8 cellular contexts compared by ENCODE assay signal in genomic region chr11:43359432-43359818, GRCh38. TPM values are rescaled to one million over a fixed set of nuclear protein-coding genes. Genes with fewer than 3 reads are reported as not detected.
A peak's percentile ranks its signal among the peaks of the same experiment; 100 is the strongest.
DNase-seq lines count a peak whose midpoint lies in the region; ATAC-seq and TF ChIP-seq lines count a peak whose summit lies in the region.

No MANE protein-coding gene starts in this region.

- H3K4me3 Mint-ChIP-seq in endodermal cell = peak overlapping the region; percentile 97

- TF ChIP-seq POLR2A in vagina (IDR thresholded peaks at IDR 0.05) = no peak

- TF ChIP-seq CTCF in endodermal cell (conservative IDR thresholded peaks at IDR 0.05) (no peak), mucosa of descending colon (IDR thresholded peaks at IDR 0.05) (no peak), vagina (IDR thresholded peaks at IDR 0.05) (no peak)

- peak overlapping the region; percentile 95 for H3K27ac Mint-ChIP-seq in endodermal cell

- peak overlapping the region; percentile 94 for H3K9ac ChIP-seq in SK-N-MC (ENCODE audit: insufficient read length)
- H3K9ac ChIP-seq in endodermal cell (ENCODE audit: extremely low read depth, low read length, poor library complexity, severe bottlenecking) = peak overlapping the region; percentile 86

- DNase-seq in EL (peak; percentile 38), SK-N-MC (ENCODE audit: low read depth, low spot score) (no peak), endodermal cell (no peak), mucosa of descending colon (peak in 1 of 3 donors; percentile 49), vagina (ENCODE audit: extremely low spot score in 2 of 2) (no peak), ureter (ENCODE audit: low spot score) (no peak)

- peaks cover 12% of the 10 kb centered on the region for H3K36me3 Mint-ChIP-seq in endodermal cell (ENCODE audit: low read depth)

- 0 to 1% methylated on average over 11 to 14 of the region's 14 CpGs for WGBS in endodermal cell (ENCODE audit: insufficient coverage in 1 of 2, insufficient read length in 1 of 2), 2 experiments

- H3K36me3 ChIP-seq in SK-N-MC (ENCODE audit: insufficient read depth, low read length) = peaks cover 11% of the 10 kb centered on the region
- no peaks in the 10 kb centered on the region for H3K36me3 ChIP-seq in endodermal cell (ENCODE audit: control insufficient read depth, insufficient read depth, low read length)
- no peaks in the 10 kb centered on the region for H3K36me3 ChIP-seq in mucosa of descending colon (ENCODE audit: low read depth)
- H3K36me3 ChIP-seq in vagina = no peaks in the 10 kb centered on the region

- ATAC-seq in GM19372 (IDR thresholded peaks at IDR 0.05; ENCODE audit: low read depth, unreplicated experiment) = peak; percentile 34
- ATAC-seq in HG03342 (IDR thresholded peaks at IDR 0.05; ENCODE audit: unreplicated experiment) = peak; percentile 48
- peak; percentile 58 for ATAC-seq in mucosa of descending colon

- H3K27me3 ChIP-seq in endodermal cell (ENCODE audit: control insufficient read depth, insufficient read depth, low read length, poor library complexity, severe bottlenecking) = no peaks in the 10 kb centered on the region
- no peaks in the 10 kb centered on the region for H3K27me3 ChIP-seq in vagina

- H3K9me3 ChIP-seq in SK-N-MC (ENCODE audit: low read depth, low read length) (no peaks in the 10 kb centered on the region), endodermal cell (ENCODE audit: control insufficient read depth, low read length) (peaks cover 5% of the 10 kb centered on the region), mucosa of descending colon (no peaks in the 10 kb centered on the region), vagina (no peaks in the 10 kb centered on the region)

- peaks cover 12% of the 10 kb centered on the region for H3K27me3 Mint-ChIP-seq in endodermal cell (ENCODE audit: insufficient read depth)

- 0 out of 2 replicates have a peak overlapping the region, but pooled peaks have one; percentile 70 for H3K27ac ChIP-seq in SK-N-MC
- H3K27ac ChIP-seq in endodermal cell (ENCODE audit: low read depth, low read length) = peak overlapping the region; percentile 65
- H3K27ac ChIP-seq in vagina = peak overlapping the region; percentile 82

- no peaks in the 10 kb centered on the region for H3K9me3 Mint-ChIP-seq in endodermal cell

- H3K4me3 ChIP-seq in SK-N-MC (peak overlapping the region; percentile 90), endodermal cell (ENCODE audit: low read length) (peak overlapping the region; percentile 97), mucosa of descending colon (peak overlapping the region; percentile 98), vagina (peak overlapping the region; percentile 87)

- intact Hi-C loops in mucosa of descending colon (cut with DNase I, micrococcal nuclease) (no loop called here), vagina (cut with DNase I) (loop anchor here (5.0 kb wide), 1 partner anchor 47 kb away; the partner anchor contains the start of gene API5)

- H3K4me1 ChIP-seq in endodermal cell (ENCODE audit: control insufficient read depth, insufficient read depth, low read length) (no peaks in the 10 kb centered on the region), mucosa of descending colon (ENCODE audit: low read depth) (peaks cover 23% of the 10 kb centered on the region), vagina (peaks cover 31% of the 10 kb centered on the region)

- peaks cover 24% of the 10 kb centered on the region for H3K4me1 Mint-ChIP-seq in endodermal cell

RNA-seq across cellular contexts. Expression of gene TTC17, which starts 0.7 kb away (rescaled TPM):
- 100 to 1,000 TPM; 103 to 122 TPM for total RNA-seq in endodermal cell
- polyA plus RNA-seq in endodermal cell (2013, experiment 1 of 2) = 96.1 TPM
- polyA plus RNA-seq in endodermal cell (2013, experiment 2 of 2) = 91.5 TPM
- 100 to 1,000 TPM in 1 of 3 donors, 10 to 100 TPM in 2; 68.3 to 100 (median 78.7) TPM for total RNA-seq in mucosa of descending colon
- total RNA-seq in vagina = 89.9 TPM
- total RNA-seq in ureter = 148 TPM

RNA-seq across cellular contexts. Expression of gene API5, which starts 47.6 kb away (rescaled TPM):
- 100 to 1,000 TPM; 149 to 166 TPM for total RNA-seq in endodermal cell
- 119 TPM for polyA plus RNA-seq in endodermal cell (2013, experiment 1 of 2)
- 115 TPM for polyA plus RNA-seq in endodermal cell (2013, experiment 2 of 2)
- total RNA-seq in mucosa of descending colon = 10 to 100 TPM; 70.9 to 88.5 (median 78.9) TPM
- total RNA-seq in vagina = 66.5 TPM
- total RNA-seq in ureter = 92.6 TPM
